14 cellular contexts compared by ENCODE assay signal in the genomic region with DNA sequence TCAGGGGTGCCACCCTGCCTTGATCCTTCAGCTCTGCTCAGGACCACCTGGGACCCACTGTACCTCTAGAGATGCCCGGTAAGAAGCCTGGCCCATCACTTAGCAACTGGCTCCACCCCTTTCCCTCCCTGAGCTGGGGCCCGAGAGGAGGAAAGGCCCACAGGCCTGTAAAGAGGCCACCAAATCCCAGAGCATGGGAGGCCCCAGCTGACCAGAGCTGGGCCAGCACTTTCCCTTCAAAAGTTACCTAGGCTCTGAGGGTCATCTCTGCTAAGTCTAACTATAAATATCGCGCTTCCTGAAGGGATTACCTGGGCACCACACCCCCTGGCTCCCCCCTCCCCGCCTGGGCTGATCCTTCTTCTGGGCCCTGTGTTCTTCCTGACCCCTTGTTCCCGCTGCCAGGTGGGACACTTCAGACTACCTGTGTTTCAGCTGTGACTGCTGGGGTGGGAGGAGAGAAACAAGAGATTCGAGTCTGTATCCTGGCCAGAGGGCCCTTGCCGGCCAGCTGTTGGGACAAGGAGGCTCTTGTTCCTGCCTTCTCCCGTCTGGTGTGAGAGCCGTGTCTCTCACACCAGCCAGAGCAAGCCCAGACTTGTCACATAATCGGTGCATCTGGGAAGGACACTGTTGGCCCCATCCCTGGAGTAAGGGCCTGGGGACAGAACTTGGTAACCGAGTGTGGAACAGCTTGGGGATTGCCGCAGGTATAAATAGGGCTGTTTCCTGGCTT. TPM values are rescaled to one million over a fixed set of nuclear protein-coding genes. Genes with fewer than 3 reads are reported as not detected.
A peak's percentile ranks its signal among the peaks of the same experiment; 100 is the strongest.
DNase-seq lines count a peak whose midpoint lies in the region; ATAC-seq, FAIRE-seq and TF ChIP-seq lines count a peak whose summit lies in the region.
"Had no signal": no experiment of that assay in that cellular context is flagged by ENCODE, and none has a peak within 500 bp of the region (broad histone marks: within the 10 kb centered on the region; RNA-seq: fewer than 3 reads in every experiment).

No MANE protein-coding gene starts in this region.

- H3K27me3 Mint-ChIP-seq in type B pancreatic cell: no peaks in the 10 kb centered on the region
- H3K27me3 Mint-ChIP-seq: natural killer cell treated with Interleukin-12 subunit alpha and Interleukin-12 subunit beta and Interleukin-15 and Interleukin-18, amount 100 ng/mL, for 72 hours; stimulated activated naive CD8-positive, alpha-beta T cell treated with anti-CD3 and anti-CD28 coated beads, Interleukin-15, Interleukin-2, amounts not matched to agents 100 ng/mL and 50 ng/mL, for 24 hours had no signal

- TF ChIP-seq EP300 in H1 (IDR thresholded peaks at IDR 0.05; ENCODE audit: borderline replicate concordance in 1 of 2, low read depth in 2 of 2, low read length in 2 of 2): no peak

- no peaks in the 10 kb centered on the region for H3K36me3 Mint-ChIP-seq in type B pancreatic cell
- H3K36me3 Mint-ChIP-seq: natural killer cell treated with Interleukin-12 subunit alpha and Interleukin-12 subunit beta and Interleukin-15 and Interleukin-18, amount 100 ng/mL, for 72 hours had no signal

- no peaks in the 10 kb centered on the region for H3K27me3 ChIP-seq in H1 (replicated peaks in 1 of 4; ENCODE audit: control insufficient read depth in 3 of 4, extremely low read depth in 1 of 4, insufficient read depth in 3 of 4, low read length in 3 of 4)

- TF ChIP-seq POLR2A in H1 (IDR thresholded peaks at IDR 0.05; ENCODE audit: control extremely low read depth in 1 of 2, low read depth in 2 of 2, low read length in 2 of 2): no peak

- peak overlapping the region; percentile 79; the same call in 1 of the 2 replicates for H2AK5ac ChIP-seq in H1 (ENCODE audit: low read depth, low read length)

- peak overlapping the region; percentile 42 for H3K4ac ChIP-seq in H1 (replicated peaks; ENCODE audit: insufficient read length, low read depth, low read length)

- POLR2A ChIA-PET in H1 (lab: Charles Lee; ENCODE audit: partially characterized antibody): interaction anchor here (1.1 to 2.4 kb wide), 5 partner anchors 9 to 70 kb away, joined by 4 to 11 read pairs (median 6); a partner anchor contains a TSS

- no peak overlapping the region for H3K14ac ChIP-seq in H1 (ENCODE audit: insufficient read length)

- H3K4me3 Mint-ChIP-seq in type B pancreatic cell: peak overlapping the region; percentile 17
- H3K4me3 Mint-ChIP-seq: natural killer cell treated with Interleukin-12 subunit alpha and Interleukin-12 subunit beta and Interleukin-15 and Interleukin-18, amount 100 ng/mL, for 72 hours; stimulated activated naive CD8-positive, alpha-beta T cell treated with anti-CD3 and anti-CD28 coated beads, Interleukin-15, Interleukin-2, amounts not matched to agents 100 ng/mL and 50 ng/mL, for 24 hours had no signal

- peak overlapping the region in 2 of 4 experiments; percentile 15 to 43; a peak in 2 of 7 replicates for H3K9ac ChIP-seq in H1 (replicated peaks in 1 of 4; ENCODE audit: extremely low read depth in 1 of 4, low read depth in 3 of 4, low read length in 3 of 4)

- H2BK15ac ChIP-seq in H1 (ENCODE audit: low read length): peak overlapping the region; percentile 78

- no peaks in the 10 kb centered on the region for H3K23me2 ChIP-seq in H1 (ENCODE audit: low read depth, low read length)

- no peak overlapping the region for H2AFZ ChIP-seq in H1 (ENCODE audit: low read length)

- peak overlapping the region; percentile 7 to 43; a peak in 3 of 4 replicates for H3K4me2 ChIP-seq in H1 (ENCODE audit: insufficient read depth in 1 of 2, low read depth in 2 of 2, low read length in 2 of 2)

- H3K4me1 Mint-ChIP-seq in type B pancreatic cell (ENCODE audit: unreplicated experiment): peaks cover 44% of the 10 kb centered on the region

- peaks cover 15 to 29% (median 22%) of the 10 kb centered on the region in 4 experiments for H3K4me1 ChIP-seq in H1 (replicated peaks in 1 of 4; ENCODE audit: control insufficient read depth in 3 of 4, insufficient read depth in 4 of 4, low read length in 3 of 4)

- H3K9me3 Mint-ChIP-seq in type B pancreatic cell: no peaks in the 10 kb centered on the region
- H3K9me3 Mint-ChIP-seq: natural killer cell treated with Interleukin-12 subunit alpha and Interleukin-12 subunit beta and Interleukin-15 and Interleukin-18, amount 100 ng/mL, for 72 hours; stimulated activated naive CD8-positive, alpha-beta T cell treated with anti-CD3 and anti-CD28 coated beads, Interleukin-15, Interleukin-2, amounts not matched to agents 100 ng/mL and 50 ng/mL, for 24 hours had no signal

- no peaks in the 10 kb centered on the region for H4K20me1 ChIP-seq in H1 (replicated peaks in 1 of 2; ENCODE audit: control insufficient read depth in 1 of 2, insufficient read depth in 2 of 2, low read length in 2 of 2)

- peak overlapping the region; percentile 89 for H3K18ac ChIP-seq in H1 (ENCODE audit: extremely low read depth, low read length)

- H3K23ac ChIP-seq in H1 (ENCODE audit: insufficient read length): no peak overlapping the region

- peak overlapping the region; percentile 82 for H3K27ac Mint-ChIP-seq in type B pancreatic cell
- H3K27ac Mint-ChIP-seq: stimulated activated naive CD8-positive, alpha-beta T cell treated with anti-CD3 and anti-CD28 coated beads, Interleukin-15, Interleukin-2, amounts not matched to agents 100 ng/mL and 50 ng/mL, for 24 hours had no signal

- no peak overlapping the region for H3K4me3 ChIP-seq in H1 (ENCODE audit: extremely low read depth in 1 of 4, insufficient read depth in 2 of 4, low read depth in 3 of 4, low read length in 4 of 4)

- no peaks in the 10 kb centered on the region for H3K36me3 ChIP-seq in H1 (ENCODE audit: control insufficient read depth in 2 of 4, insufficient read depth in 4 of 4, low read length in 3 of 4)

- H3K79me1 ChIP-seq in H1 (ENCODE audit: low read depth, low read length): peaks cover 3% of the 10 kb centered on the region

- H2BK5ac ChIP-seq in H1 (ENCODE audit: low read depth, low read length): peak overlapping the region; percentile 96

- H2BK120ac ChIP-seq in H1 (replicated peaks; ENCODE audit: low read depth, low read length): peak overlapping the region; percentile 21

- peak overlapping the region; percentile 75 for H4K91ac ChIP-seq in H1 (replicated peaks; ENCODE audit: insufficient read length, low read length)

- ATAC-seq in GM18520 (IDR thresholded peaks at IDR 0.05; ENCODE audit: unreplicated experiment) (no peak), HG02763 (IDR thresholded peaks at IDR 0.05; ENCODE audit: unreplicated experiment) (no peak)

- H4K8ac ChIP-seq in H1 (ENCODE audit: extremely low read depth, insufficient read depth, low read length): no peak overlapping the region

- CTCF ChIA-PET in H1 (lab: Charles Lee; ENCODE audit: partially characterized antibody): interaction anchor here (1.0 to 15.4 kb wide), 9 partner anchors 14 to 131 kb away, joined by 3 to 388 read pairs (median 4); a partner anchor contains a TSS

- FAIRE-seq in H1 (lab: Jason Lieb, UNC): no peak
- FAIRE-seq: GM12891 had no signal

- H4K5ac ChIP-seq in H1 (ENCODE audit: insufficient read length, low read depth, low read length): peak overlapping the region; percentile 61

- no peaks in the 10 kb centered on the region for H3K9me3 ChIP-seq in H1 (ENCODE audit: insufficient read depth in 2 of 2, low read depth in 1 of 2, low read length in 1 of 2)

- no peak for TF ChIP-seq RAD21 in H1 (IDR thresholded peaks at IDR 0.05 in 1 of 2, conservative IDR thresholded peaks at IDR 0.05 in 1 of 2; ENCODE audit: low read depth in 2 of 2, low read length in 2 of 2)

- H3K27ac ChIP-seq in H1 (ENCODE audit: low read depth, low read length): peak overlapping the region; percentile 13; the same call in 1 of the 2 replicates
- H3K27ac ChIP-seq: 22Rv1 had no signal

- 70% methylated on average over 12 of the region's 13 CpGs; no CpG with 5 or more reads in 1 of the 2 experiments for WGBS in H1 (ENCODE audit: extremely low coverage in 1 of 2, insufficient coverage in 1 of 2, insufficient read length in 1 of 2, insufficient replicate concordance in 2 of 2, low coverage in 1 of 2, low lambda C conversion rate in 2 of 2, missing lambda C conversion rate in 1 of 2), 2 experiments

- DNase-seq in NCI-H1105 treated with DMSO at 0.1 percent for 48 hours (lab: John Stamatoyannopoulos, UW) (peak; percentile 16), NCI-H1105 (lab: John Stamatoyannopoulos, UW) (no peak), H1 (ENCODE audit: low read depth in 1 of 2, low spot score in 2 of 2) (no peak), middle frontal gyrus (ENCODE audit: extremely low spot score, low spot score) (peak; percentile 11), type B pancreatic cell (ENCODE audit: extremely low spot score, unreplicated experiment) (no peak)
- DNase-seq in activated CD4-positive, alpha-beta T cell treated with anti-CD3 and anti-CD28 coated beads, Interleukin-2, amount 50 U/mL, for 4 hours: no peak
- DNase-seq: activated CD4-positive, CD25-positive, alpha-beta regulatory T cell treated with anti-CD3 and anti-CD28 coated beads, Interleukin-2, amount 50 U/mL, for 72 hours had no signal

- peak overlapping the region; percentile 43; the same call in 1 of the 2 replicates for H2BK20ac ChIP-seq in H1 (ENCODE audit: low read length)

- peaks cover 0 to 2% of the 10 kb centered on the region in 2 experiments; a peak in 1 of 4 replicates for H3K79me2 ChIP-seq in H1 (ENCODE audit: control insufficient read depth in 1 of 2, insufficient read depth in 2 of 2, low read length in 2 of 2)

- peak overlapping the region; percentile 51; the same call in 1 of the 2 replicates for H2BK12ac ChIP-seq in H1 (ENCODE audit: low read depth, low read length)

- TF ChIP-seq CTCF in H1 (IDR thresholded peaks at IDR 0.05; ENCODE audit: control extremely low read depth in 1 of 3, insufficient read depth in 1 of 3, low read depth in 1 of 3, low read length in 3 of 3) (no peak), type B pancreatic cell (conservative IDR thresholded peaks at IDR 0.05) (no peak)

- no peak overlapping the region for H3K56ac ChIP-seq in H1 (replicated peaks; ENCODE audit: insufficient read length, low read depth, low read length)

RNA-seq across cellular contexts. Expression of a gene that starts 22.8 kb away (rescaled TPM):
- total RNA-seq in H1 (2021; fragmentation: NEBNext Ultra II Directional; extraction: Animal tissue kit (Norgen Biotek cat#: 25700)): not detected in 2 replicates
- polyA plus RNA-seq in H1 (2011; rRNA removed): not detected in 2 replicates
- polyA plus RNA-seq in H1 (2011; cell fraction: cytosol; rRNA removed): not detected
- not detected for polyA plus RNA-seq in H1 (2011; cell fraction: nucleus; rRNA removed)
- polyA plus RNA-seq in H1 (2012, experiment 1 of 2): not detected in 4 replicates
- not detected for polyA plus RNA-seq in H1 (2012, experiment 2 of 2)
- polyA plus RNA-seq in H1 (2013, experiment 1 of 2): not detected
- not detected for polyA plus RNA-seq in H1 (2013, experiment 2 of 2)
- not detected in 2 replicates for polyA minus RNA-seq in H1 (2011; rRNA and poly(A)+ RNA removed)
- not detected for polyA minus RNA-seq in H1 (2011; cell fraction: cytosol; rRNA and poly(A)+ RNA removed)
- polyA minus RNA-seq in H1 (2011; cell fraction: nucleus; rRNA and poly(A)+ RNA removed): not detected
- total RNA-seq in type B pancreatic cell (ENCODE audit: low replicate concordance): 0.19 TPM in 1 of 2 replicates, not detected in the other
- total RNA-seq: natural killer cell treated with Interleukin-12 subunit alpha and Interleukin-12 subunit beta and Interleukin-15 and Interleukin-18, amount 100 ng/mL, for 72 hours had no signal

RNA-seq across cellular contexts. Expression of a gene that starts 34.4 kb away (rescaled TPM):
- total RNA-seq in H1 (2021; fragmentation: NEBNext Ultra II Directional; extraction: Animal tissue kit (Norgen Biotek cat#: 25700)): 0.28 and 0.29 TPM in 2 replicates
- 0.57 and 1.00 TPM in 2 replicates for polyA plus RNA-seq in H1 (2011; rRNA removed)
- polyA plus RNA-seq in H1 (2011; cell fraction: cytosol; rRNA removed): 0.53 TPM
- 0.47 TPM for polyA plus RNA-seq in H1 (2011; cell fraction: nucleus; rRNA removed)
- polyA plus RNA-seq in H1 (2012, experiment 1 of 2): 0.19 to 0.74 TPM (median 0.51 TPM) in 4 replicates
- 0.42 TPM for polyA plus RNA-seq in H1 (2012, experiment 2 of 2)
- polyA plus RNA-seq in H1 (2013, experiment 1 of 2): 0.26 TPM
- 0.17 TPM for polyA plus RNA-seq in H1 (2013, experiment 2 of 2)
- 0.50 and 0.63 TPM in 2 replicates for polyA minus RNA-seq in H1 (2011; rRNA and poly(A)+ RNA removed)
- not detected for polyA minus RNA-seq in H1 (2011; cell fraction: cytosol; rRNA and poly(A)+ RNA removed)
- polyA minus RNA-seq in H1 (2011; cell fraction: nucleus; rRNA and poly(A)+ RNA removed): 0.80 TPM
- total RNA-seq in type B pancreatic cell (ENCODE audit: low replicate concordance): 0.57 and 2.1 TPM in 2 replicates
- total RNA-seq: natural killer cell treated with Interleukin-12 subunit alpha and Interleukin-12 subunit beta and Interleukin-15 and Interleukin-18, amount 100 ng/mL, for 72 hours had no signal

RNA-seq across cellular contexts. Expression of a gene that starts 39.8 kb away (rescaled TPM):
- not detected in 2 replicates for total RNA-seq in H1 (2021; fragmentation: NEBNext Ultra II Directional; extraction: Animal tissue kit (Norgen Biotek cat#: 25700))
- polyA plus RNA-seq in H1 (2011; rRNA removed): 0.05 TPM in 1 of 2 replicates, not detected in the other
- 0.08 TPM for polyA plus RNA-seq in H1 (2011; cell fraction: cytosol; rRNA removed)
- 0.09 TPM for polyA plus RNA-seq in H1 (2011; cell fraction: nucleus; rRNA removed)
- not detected in 4 replicates for polyA plus RNA-seq in H1 (2012, experiment 1 of 2)
- polyA plus RNA-seq in H1 (2012, experiment 2 of 2): not detected
- not detected for polyA plus RNA-seq in H1 (2013, experiment 1 of 2)
- not detected for polyA plus RNA-seq in H1 (2013, experiment 2 of 2)
- 0.16 and 0.41 TPM in 2 replicates for polyA minus RNA-seq in H1 (2011; rRNA and poly(A)+ RNA removed)
- not detected for polyA minus RNA-seq in H1 (2011; cell fraction: cytosol; rRNA and poly(A)+ RNA removed)
- not detected for polyA minus RNA-seq in H1 (2011; cell fraction: nucleus; rRNA and poly(A)+ RNA removed)
- total RNA-seq in type B pancreatic cell (ENCODE audit: low replicate concordance): 0.34 TPM in 1 of 2 replicates, not detected in the other
- total RNA-seq: dermis microvascular lymphatic vessel endothelial cell; natural killer cell treated with Interleukin-12 subunit alpha and Interleukin-12 subunit beta and Interleukin-15 and Interleukin-18, amount 100 ng/mL, for 72 hours had no signal

RNA-seq across cellular contexts. Expression of a gene that starts 51.0 kb away (rescaled TPM):
- 22.3 and 23.1 TPM in 2 replicates for total RNA-seq in H1 (2021; fragmentation: NEBNext Ultra II Directional; extraction: Animal tissue kit (Norgen Biotek cat#: 25700))
- 36.2 and 48.8 TPM in 2 replicates for polyA plus RNA-seq in H1 (2011; rRNA removed)
- polyA plus RNA-seq in H1 (2011; cell fraction: cytosol; rRNA removed): 32.2 TPM
- polyA plus RNA-seq in H1 (2011; cell fraction: nucleus; rRNA removed): 27.8 TPM
- 11.7 to 21.5 TPM (median 19.8 TPM) in 4 replicates for polyA plus RNA-seq in H1 (2012, experiment 1 of 2)
- 25.5 TPM for polyA plus RNA-seq in H1 (2012, experiment 2 of 2)
- polyA plus RNA-seq in H1 (2013, experiment 1 of 2): 17.5 TPM
- polyA plus RNA-seq in H1 (2013, experiment 2 of 2): 17.5 TPM
- polyA minus RNA-seq in H1 (2011; rRNA and poly(A)+ RNA removed): 6.4 and 7.2 TPM in 2 replicates
- 15.3 TPM for polyA minus RNA-seq in H1 (2011; cell fraction: cytosol; rRNA and poly(A)+ RNA removed)
- polyA minus RNA-seq in H1 (2011; cell fraction: nucleus; rRNA and poly(A)+ RNA removed): 10.8 TPM
- total RNA-seq in type B pancreatic cell (ENCODE audit: low replicate concordance): 11.6 and 16.1 TPM in 2 replicates

RNA-seq across cellular contexts. Expression of a gene that starts 51.5 kb away (rescaled TPM):
- 128 and 130 TPM in 2 replicates for total RNA-seq in H1 (2021; fragmentation: NEBNext Ultra II Directional; extraction: Animal tissue kit (Norgen Biotek cat#: 25700))
- polyA plus RNA-seq in H1 (2011; rRNA removed): 221 and 228 TPM in 2 replicates
- polyA plus RNA-seq in H1 (2011; cell fraction: cytosol; rRNA removed): 183 TPM
- 470 TPM for polyA plus RNA-seq in H1 (2011; cell fraction: nucleus; rRNA removed)
- polyA plus RNA-seq in H1 (2012, experiment 1 of 2): 107 to 133 TPM (median 128 TPM) in 4 replicates
- 131 TPM for polyA plus RNA-seq in H1 (2012, experiment 2 of 2)
- 125 TPM for polyA plus RNA-seq in H1 (2013, experiment 1 of 2)
- polyA plus RNA-seq in H1 (2013, experiment 2 of 2): 122 TPM
- polyA minus RNA-seq in H1 (2011; rRNA and poly(A)+ RNA removed): 326 and 376 TPM in 2 replicates
- 92.1 TPM for polyA minus RNA-seq in H1 (2011; cell fraction: cytosol; rRNA and poly(A)+ RNA removed)
- 160 TPM for polyA minus RNA-seq in H1 (2011; cell fraction: nucleus; rRNA and poly(A)+ RNA removed)
- total RNA-seq in type B pancreatic cell (ENCODE audit: low replicate concordance): 85.9 and 94.8 TPM in 2 replicates

Comparison
In these comparisons a context has a peak if more than half of its experiments do, and no peak if none do; other contexts are left out.
1. DNase-seq: peak in NCI-H1105 treated with DMSO at 0.1 percent for 48 hours (single experiment) and middle frontal gyrus (single experiment); none in NCI-H1105 (single experiment), H1 (0 of 2), type B pancreatic cell (single experiment) and activated CD4-positive, alpha-beta T cell treated with anti-CD3 and anti-CD28 coated beads, Interleukin-2, amount 50 U/mL, for 4 hours (0 of 2).